ENCODE assay signal across 14 cellular contexts in genomic region chr2:60569680-60570111, GRCh38. TPM values are rescaled to one million over a fixed set of nuclear protein-coding genes. Genes with fewer than 3 reads are reported as not detected.
DNase-seq lines count a peak whose midpoint lies in the region; ATAC-seq, FAIRE-seq and TF ChIP-seq lines count a peak whose summit lies in the region.
"Had no signal": no experiment of that assay in that cellular context is flagged by ENCODE, and none has a peak within 500 bp of the region (broad histone marks: within the 10 kb centered on the region; RNA-seq: fewer than 3 reads in every experiment).

No MANE protein-coding gene starts in this region.

- no peaks in the 10 kb centered on the region for H3K9me3 ChIP-seq in CD8-positive, alpha-beta memory T cell (ENCODE audit: low read length)
- H3K9me3 ChIP-seq in Karpas-422 (ENCODE audit: low read length) (no peaks in the 10 kb centered on the region), H1 (ENCODE audit: insufficient read depth in 2 of 2, low read depth in 1 of 2, low read length in 1 of 2) (no peaks in the 10 kb centered on the region)
- H3K9me3 ChIP-seq: colonic mucosa, SJSA1, vagina had no signal

- H3K14ac ChIP-seq in H1 (ENCODE audit: insufficient read length): no peak overlapping the region

- H2BK5ac ChIP-seq in H1 (ENCODE audit: low read depth, low read length): no peak overlapping the region; the same call in 1 of the 2 replicates

- H3K56ac ChIP-seq in H1 (replicated peaks; ENCODE audit: insufficient read length, low read depth, low read length): no peak overlapping the region

- 6% methylated on average over 10 of the region's 13 CpGs; no CpG with 5 or more reads in 1 of the 2 experiments for WGBS in H1 (ENCODE audit: extremely low coverage in 1 of 2, insufficient coverage in 1 of 2, insufficient read length in 1 of 2, insufficient replicate concordance in 2 of 2, low coverage in 1 of 2, low lambda C conversion rate in 2 of 2, missing lambda C conversion rate in 1 of 2), 2 experiments

- H3K27ac ChIP-seq in CD8-positive, alpha-beta memory T cell (ENCODE audit: low read depth, low read length): no peak overlapping the region
- H3K27ac ChIP-seq in Karpas-422 (ENCODE audit: low read length) (no peak overlapping the region), H1 (ENCODE audit: low read depth, low read length) (no peak overlapping the region)
- H3K27ac ChIP-seq: colonic mucosa, SJSA1, vagina had no signal

- no peak overlapping the region for H4K91ac ChIP-seq in H1 (replicated peaks; ENCODE audit: insufficient read length, low read length)

- H3K23me2 ChIP-seq in H1 (ENCODE audit: low read depth, low read length): peaks cover 9% of the 10 kb centered on the region

- no peak overlapping the region for H2AK5ac ChIP-seq in H1 (ENCODE audit: low read depth, low read length)

- H3K23ac ChIP-seq in H1 (ENCODE audit: insufficient read length): no peak overlapping the region

- H3K79me2 ChIP-seq in Karpas-422 (ENCODE audit: low read length): no peaks in the 10 kb centered on the region
- H3K79me2 ChIP-seq in H1 (ENCODE audit: control insufficient read depth in 1 of 2, insufficient read depth in 2 of 2, low read length in 2 of 2): no peaks in the 10 kb centered on the region

- H4K5ac ChIP-seq in H1 (ENCODE audit: insufficient read length, low read depth, low read length): no peak overlapping the region

- POLR2A ChIA-PET in CD8-positive, alpha-beta memory T cell (lab: Charles Lee): no interaction called here
- POLR2A ChIA-PET in H1 (lab: Charles Lee; ENCODE audit: partially characterized antibody): interaction anchor here (0.6 to 1.4 kb wide), 4 partner anchors 14 to 19 kb away, joined by 3 to 6 read pairs (median 4); partner anchors contain the start of gene BCL11A

- peaks cover 11% of the 10 kb centered on the region for H3K4me1 ChIP-seq in CD8-positive, alpha-beta memory T cell (ENCODE audit: insufficient read depth, low read length)
- H3K4me1 ChIP-seq in Karpas-422 (ENCODE audit: low read length): peaks cover 17% of the 10 kb centered on the region
- peaks cover 4 to 14% (median 9%) of the 10 kb centered on the region in 4 experiments; a peak in 6 of 7 replicates for H3K4me1 ChIP-seq in H1 (replicated peaks in 1 of 4; ENCODE audit: control insufficient read depth in 3 of 4, insufficient read depth in 4 of 4, low read length in 3 of 4)
- H3K4me1 ChIP-seq: colonic mucosa, SJSA1, vagina had no signal

- no peak for ATAC-seq in natural killer cell treated with Interleukin-12 subunit alpha and Interleukin-12 subunit beta and Interleukin-15 and Interleukin-18, amount 100 ng/mL, for 72 hours
- ATAC-seq in HG03196 (IDR thresholded peaks at IDR 0.05; ENCODE audit: unreplicated experiment) (no peak), HG03521 (IDR thresholded peaks at IDR 0.05; ENCODE audit: unreplicated experiment) (no peak)

- H3K4me3 Mint-ChIP-seq in CD8-positive, alpha-beta memory T cell: no peak overlapping the region
- H3K4me3 Mint-ChIP-seq in natural killer cell treated with Interleukin-12 subunit alpha and Interleukin-12 subunit beta and Interleukin-15 and Interleukin-18, amount 100 ng/mL, for 72 hours: peak overlapping the region; percentile 43

- no peaks in the 10 kb centered on the region for H3K36me3 ChIP-seq in CD8-positive, alpha-beta memory T cell (ENCODE audit: insufficient read depth, low read length)
- H3K36me3 ChIP-seq in Karpas-422 (ENCODE audit: insufficient read depth, low read length) (no peaks in the 10 kb centered on the region), H1 (ENCODE audit: control insufficient read depth in 2 of 4, insufficient read depth in 4 of 4, low read length in 3 of 4) (no peaks in the 10 kb centered on the region)
- H3K36me3 ChIP-seq: colonic mucosa, SJSA1, vagina had no signal

- no peak for FAIRE-seq in H1 (lab: Jason Lieb, UNC)

- no peak overlapping the region for H3K27ac Mint-ChIP-seq in CD8-positive, alpha-beta memory T cell
- no peak overlapping the region for H3K27ac Mint-ChIP-seq in natural killer cell treated with Interleukin-12 subunit alpha and Interleukin-12 subunit beta and Interleukin-15 and Interleukin-18, amount 100 ng/mL, for 72 hours

- H3K4me1 Mint-ChIP-seq in CD8-positive, alpha-beta memory T cell: no peaks in the 10 kb centered on the region
- H3K4me1 Mint-ChIP-seq in natural killer cell treated with Interleukin-12 subunit alpha and Interleukin-12 subunit beta and Interleukin-15 and Interleukin-18, amount 100 ng/mL, for 72 hours (ENCODE audit: low read depth in 2 of 2): peaks cover 3 to 5% of the 10 kb centered on the region in 2 donors

- TF ChIP-seq EP300 in H1 (IDR thresholded peaks at IDR 0.05; ENCODE audit: borderline replicate concordance in 1 of 2, low read depth in 2 of 2, low read length in 2 of 2): no peak

- H2BK120ac ChIP-seq in H1 (replicated peaks; ENCODE audit: low read depth, low read length): no peak overlapping the region

- TF ChIP-seq POLR2A in H1 (IDR thresholded peaks at IDR 0.05; ENCODE audit: control extremely low read depth in 1 of 2, low read depth in 2 of 2, low read length in 2 of 2): no peak

- no peak overlapping the region for H4K8ac ChIP-seq in H1 (ENCODE audit: extremely low read depth, insufficient read depth, low read length)

- no peaks in the 10 kb centered on the region for H3K9me3 Mint-ChIP-seq in CD8-positive, alpha-beta memory T cell
- H3K9me3 Mint-ChIP-seq in natural killer cell treated with Interleukin-12 subunit alpha and Interleukin-12 subunit beta and Interleukin-15 and Interleukin-18, amount 100 ng/mL, for 72 hours: no peaks in the 10 kb centered on the region

- no peak for TF ChIP-seq RAD21 in H1 (IDR thresholded peaks at IDR 0.05 in 1 of 2, conservative IDR thresholded peaks at IDR 0.05 in 1 of 2; ENCODE audit: low read depth in 2 of 2, low read length in 2 of 2)

- H2AFZ ChIP-seq in Karpas-422 (ENCODE audit: low read length) (no peak overlapping the region; the same call in 1 of the 2 replicates), H1 (ENCODE audit: low read length) (peak overlapping the region; percentile 78)

- H4K20me1 ChIP-seq in Karpas-422 (ENCODE audit: insufficient read depth, low read depth, low read length) (no peaks in the 10 kb centered on the region), H1 (replicated peaks in 1 of 2; ENCODE audit: control insufficient read depth in 1 of 2, insufficient read depth in 2 of 2, low read length in 2 of 2) (no peaks in the 10 kb centered on the region)

- peak overlapping the region; percentile 17 for H3K4me3 ChIP-seq in CD8-positive, alpha-beta memory T cell (ENCODE audit: low read length)
- H3K4me3 ChIP-seq in Karpas-422 (ENCODE audit: low read length): peak overlapping the region; percentile 16; the same call in 1 of the 2 replicates
- peak overlapping the region; percentile 43 to 67 (median 57); a peak in 7 of 8 replicates for H3K4me3 ChIP-seq in H1 (ENCODE audit: extremely low read depth in 1 of 4, insufficient read depth in 2 of 4, low read depth in 3 of 4, low read length in 4 of 4)
- H3K4me3 ChIP-seq: colonic mucosa, lung, SJSA1, vagina had no signal

- H2BK15ac ChIP-seq in H1 (ENCODE audit: low read length): no peak overlapping the region

- H3K4ac ChIP-seq in H1 (replicated peaks; ENCODE audit: insufficient read length, low read depth, low read length): no peak overlapping the region

- TF ChIP-seq CTCF in H1 (IDR thresholded peaks at IDR 0.05; ENCODE audit: control extremely low read depth in 1 of 3, insufficient read depth in 1 of 3, low read depth in 1 of 3, low read length in 3 of 3): no peak

- no peaks in the 10 kb centered on the region for H3K9me2 ChIP-seq in Karpas-422 (replicated peaks; ENCODE audit: insufficient read depth, low read length)

- H3K18ac ChIP-seq in H1 (ENCODE audit: extremely low read depth, low read length): peak overlapping the region; percentile 51

- H3K9ac ChIP-seq in Karpas-422 (ENCODE audit: low read length) (0 out of 2 replicates have a peak overlapping the region, but pooled peaks have one; percentile 8), H1 (replicated peaks in 1 of 4; ENCODE audit: extremely low read depth in 1 of 4, low read depth in 3 of 4, low read length in 3 of 4) (no peak overlapping the region)

- H2BK12ac ChIP-seq in H1 (ENCODE audit: low read depth, low read length): no peak overlapping the region

- H2BK20ac ChIP-seq in H1 (ENCODE audit: low read length): no peak overlapping the region

- no peaks in the 10 kb centered on the region for H3K79me1 ChIP-seq in H1 (ENCODE audit: low read depth, low read length)

- peaks cover 39% of the 10 kb centered on the region for H3K27me3 ChIP-seq in CD8-positive, alpha-beta memory T cell (ENCODE audit: insufficient read depth, low read length, poor library complexity, severe bottlenecking)
- H3K27me3 ChIP-seq in Karpas-422 (ENCODE audit: low read length) (no peaks in the 10 kb centered on the region), H1 (replicated peaks in 1 of 4; ENCODE audit: control insufficient read depth in 3 of 4, extremely low read depth in 1 of 4, insufficient read depth in 3 of 4, low read length in 3 of 4) (peaks cover 0 to 18% (median 14%) of the 10 kb centered on the region in 4 experiments; a peak in 6 of 7 replicates)
- H3K27me3 ChIP-seq: vagina had no signal

- DNase-seq in CD8-positive, alpha-beta memory T cell: no peak
- DNase-seq in Karpas-422: no peak
- DNase-seq in H1 (ENCODE audit: low read depth in 1 of 2, low spot score in 2 of 2): peak in 1 of 2 experiments; percentile 53
- DNase-seq in natural killer cell treated with Interleukin-12 subunit alpha and Interleukin-12 subunit beta and Interleukin-15 and Interleukin-18, amount 100 ng/mL, for 72 hours (ENCODE audit: low spot score): no peak
- no peak for DNase-seq in HT-29 (ENCODE audit: low spot score)
- no peak for DNase-seq in stimulated activated CD4-positive, alpha-beta T cell treated with anti-CD3 and anti-CD28 coated beads, Interleukin-2, amount 100 ng/mL, for 48 hours
- DNase-seq: activated T-cell treated with anti-CD3 and anti-CD28 coated beads, Interleukin-2, amount 50 U/mL, for 1 hour; colonic mucosa; NCI-H187 had no signal

- H3K4me2 ChIP-seq in Karpas-422 (ENCODE audit: low read depth, low read length, poor library complexity, severe bottlenecking): peak overlapping the region; percentile 39
- peak overlapping the region; percentile 85 to 99 for H3K4me2 ChIP-seq in H1 (ENCODE audit: insufficient read depth in 1 of 2, low read depth in 2 of 2, low read length in 2 of 2)

- peaks cover 22 to 27% of the 10 kb centered on the region in 2 donors for H3K27me3 Mint-ChIP-seq in CD8-positive, alpha-beta memory T cell
- peaks cover 32 to 40% of the 10 kb centered on the region in 2 donors for H3K27me3 Mint-ChIP-seq in natural killer cell treated with Interleukin-12 subunit alpha and Interleukin-12 subunit beta and Interleukin-15 and Interleukin-18, amount 100 ng/mL, for 72 hours

- CTCF ChIA-PET in CD8-positive, alpha-beta memory T cell (lab: Charles Lee): no interaction called here
- CTCF ChIA-PET in H1 (lab: Charles Lee; ENCODE audit: partially characterized antibody): interaction anchor here (0.7 to 17.2 kb wide), 7 partner anchors 10 to 116 kb away, joined by 3 to 240 read pairs (median 4); no protein-coding TSS in a partner anchor

- H3K36me3 Mint-ChIP-seq in CD8-positive, alpha-beta memory T cell: no peaks in the 10 kb centered on the region
- H3K36me3 Mint-ChIP-seq in natural killer cell treated with Interleukin-12 subunit alpha and Interleukin-12 subunit beta and Interleukin-15 and Interleukin-18, amount 100 ng/mL, for 72 hours: no peaks in the 10 kb centered on the region

RNA-seq across cellular contexts. Expression of gene BCL11A, which starts 16.2 kb away (rescaled TPM):
- total RNA-seq in CD8-positive, alpha-beta memory T cell: under 1 TPM; 0.07 to 0.15 TPM
- not detected for polyA plus RNA-seq in CD8-positive, alpha-beta memory T cell
- total RNA-seq in Karpas-422 (2014; rRNA removed; shearing (Covaris generic); ENCODE audit: low replicate concordance): 159 and 190 TPM in 2 replicates
- total RNA-seq in H1 (2021; fragmentation: NEBNext Ultra II Directional; extraction: Animal tissue kit (Norgen Biotek cat#: 25700)): 59.3 and 61.3 TPM in 2 replicates
- 11.9 and 12.2 TPM in 2 replicates for polyA plus RNA-seq in H1 (2011; rRNA removed)
- 12.9 TPM for polyA plus RNA-seq in H1 (2011; cell fraction: cytosol; rRNA removed)
- 22.4 TPM for polyA plus RNA-seq in H1 (2011; cell fraction: nucleus; rRNA removed)
- polyA plus RNA-seq in H1 (2012, experiment 1 of 2): 23.1 to 35.1 TPM (median 27.2 TPM) in 4 replicates
- 25.7 TPM for polyA plus RNA-seq in H1 (2012, experiment 2 of 2)
- polyA plus RNA-seq in H1 (2013, experiment 1 of 2): 28.0 TPM
- 29.7 TPM for polyA plus RNA-seq in H1 (2013, experiment 2 of 2)
- polyA minus RNA-seq in H1 (2011; rRNA and poly(A)+ RNA removed): 38.6 and 49.0 TPM in 2 replicates
- 30.3 TPM for polyA minus RNA-seq in H1 (2011; cell fraction: cytosol; rRNA and poly(A)+ RNA removed)
- 83.2 TPM for polyA minus RNA-seq in H1 (2011; cell fraction: nucleus; rRNA and poly(A)+ RNA removed)
- under 1 TPM in 1 of 2 donors, not detected in 1; 0.81 TPM for total RNA-seq in natural killer cell treated with Interleukin-12 subunit alpha and Interleukin-12 subunit beta and Interleukin-15 and Interleukin-18, amount 100 ng/mL, for 72 hours
- not detected in 2 replicates for total RNA-seq in HT-29 (2014; rRNA removed; shearing (Covaris generic))

Comparison
In these comparisons a context has a peak if more than half of its experiments do, and no peak if none do; other contexts are left out.
1. RNA of gene BCL11A, which starts 16.2 kb away (total RNA-seq): 159 to 190 TPM in Karpas-422 and 59.3 to 61.3 TPM in H1; 0.81 TPM in natural killer cell treated with Interleukin-12 subunit alpha and Interleukin-12 subunit beta and Interleukin-15 and Interleukin-18, amount 100 ng/mL, for 72 hours, 0.07 to 0.15 TPM in CD8-positive, alpha-beta memory T cell and not detected in HT-29; every median in the first group is over 10 times any median in the second.
2. Peak in every context shown above with its lines, with median percentiles within 50 percentile points of each other: H3K4me3 ChIP-seq.